In genomic region chr4:40924793-40925117, GRCh38 we compare ENCODE assay signal across 14 cellular contexts.
A peak's percentile ranks its signal among the peaks of the same experiment; 100 is the strongest.
DNase-seq lines count a peak whose midpoint lies in the region; ATAC-seq, FAIRE-seq and TF ChIP-seq lines count a peak whose summit lies in the region.
"Had no signal": no experiment of that assay in that cellular context is flagged by ENCODE, and none has a peak within 500 bp of the region (broad histone marks: within the 10 kb centered on the region; RNA-seq: fewer than 3 reads in every experiment).

No MANE protein-coding gene starts in this region.

- no peak overlapping the region for H3K4me3 ChIP-seq in GM23248
- no peak overlapping the region for H3K4me3 ChIP-seq in endodermal cell (ENCODE audit: low read length)
- no peak overlapping the region for H3K4me3 ChIP-seq in HepG2 (replicated peaks in 1 of 3; ENCODE audit: insufficient read depth in 1 of 3, low read depth in 2 of 3, low read length in 3 of 3)
- H3K4me3 ChIP-seq: BLaER1 treated with 17β-estradiol and CSF1 and Interleukin-3, amounts not matched to agents 10 nM and 100 nM; HAP-1; Peyer's patch had no signal

- H3K36me3 Mint-ChIP-seq in endodermal cell (ENCODE audit: low read depth), result peaks cover 29% of the 10 kb centered on the region
- H3K36me3 Mint-ChIP-seq in activated naive CD4-positive, alpha-beta T cell treated with anti-CD3 and anti-CD28 coated beads, Interleukin-2, amount 50 U/mL, for 72 hours, result peaks cover 0 to 13% of the 10 kb centered on the region in 2 donors
- H3K36me3 Mint-ChIP-seq: IgD-negative memory B cell had no signal

- ATAC-seq in GM19395 (IDR thresholded peaks at IDR 0.05; ENCODE audit: unreplicated experiment) (no peak), HepG2 (no peak), HG03442 (IDR thresholded peaks at IDR 0.05; ENCODE audit: unreplicated experiment) (no peak)
- ATAC-seq in activated naive CD4-positive, alpha-beta T cell treated with anti-CD3 and anti-CD28 coated beads, Interleukin-2, amount 50 U/mL, for 72 hours, result no peak

- peaks cover 5% of the 10 kb centered on the region for H3K4me1 Mint-ChIP-seq in endodermal cell

- no peak for TF ChIP-seq RAD21 in HepG2 (CRISPR knock-in tag; IDR thresholded peaks at IDR 0.05)

- H3K79me2 ChIP-seq in GM23248 (ENCODE audit: insufficient read depth) (no peaks in the 10 kb centered on the region), HepG2 (ENCODE audit: insufficient read depth, low read length) (no peaks in the 10 kb centered on the region)

- H3K9me2 ChIP-seq in GM23248 (ENCODE audit: insufficient read depth), result no peaks in the 10 kb centered on the region
- H3K9me2 ChIP-seq: SK-N-SH had no signal

- FAIRE-seq in HepG2 (lab: Jason Lieb, UNC), result no peak
- FAIRE-seq: A204.1 had no signal

- POLR2A ChIA-PET in RWPE1 (lab: Yijun Ruan, JAX; ENCODE audit: low non-redundant PET), result no interaction called here
- POLR2A ChIA-PET in HepG2 (lab: Yijun Ruan, JAX), result interaction anchor here (0.9 to 1.4 kb wide), 2 partner anchors 289 to 292 kb away, joined by 3 to 5 read pairs; partner anchors contain the start of gene APBB2

- no peak for TF ChIP-seq POLR2A in HepG2 (IDR thresholded peaks at IDR 0.05; ENCODE audit: insufficient read depth in 1 of 2, low read depth in 2 of 2, low read length in 2 of 2)

- H3K9ac ChIP-seq in GM23248, result no peak overlapping the region
- no peak overlapping the region for H3K9ac ChIP-seq in endodermal cell (ENCODE audit: extremely low read depth, low read length, poor library complexity, severe bottlenecking)
- H3K9ac ChIP-seq in HepG2 (ENCODE audit: insufficient read depth, low read depth, low read length), result no peak overlapping the region
- H3K9ac ChIP-seq: BLaER1 treated with 17β-estradiol and CSF1 and Interleukin-3, amounts not matched to agents 10 nM and 100 nM; SK-N-SH had no signal

- H3K27me3 ChIP-seq in GM23248 (replicated peaks; ENCODE audit: insufficient read depth), result no peaks in the 10 kb centered on the region
- no peaks in the 10 kb centered on the region for H3K27me3 ChIP-seq in endodermal cell (ENCODE audit: control insufficient read depth, insufficient read depth, low read length, poor library complexity, severe bottlenecking)
- no peaks in the 10 kb centered on the region for H3K27me3 ChIP-seq in HepG2 (ENCODE audit: control insufficient read depth in 1 of 2, insufficient read depth in 2 of 2, low read length in 2 of 2)
- H3K27me3 ChIP-seq: BLaER1 treated with 17β-estradiol and CSF1 and Interleukin-3, amounts not matched to agents 10 nM and 100 nM; Peyer's patch had no signal

- no peak overlapping the region for H3K27ac Mint-ChIP-seq in endodermal cell
- H3K27ac Mint-ChIP-seq in activated naive CD4-positive, alpha-beta T cell treated with anti-CD3 and anti-CD28 coated beads, Interleukin-2, amount 50 U/mL, for 72 hours, result no peak overlapping the region
- H3K27ac Mint-ChIP-seq: IgD-negative memory B cell had no signal

- no peaks in the 10 kb centered on the region for H4K20me1 ChIP-seq in GM23248 (ENCODE audit: insufficient read depth)
- H4K20me1 ChIP-seq in HepG2 (ENCODE audit: insufficient read depth, low read length), result no peaks in the 10 kb centered on the region
- H4K20me1 ChIP-seq: BLaER1 treated with 17β-estradiol and CSF1 and Interleukin-3, amounts not matched to agents 10 nM and 100 nM had no signal

- H2AFZ ChIP-seq in GM23248 (peak overlapping the region; percentile 87; the same call in 1 of the 2 replicates), HepG2 (ENCODE audit: low read length) (no peak overlapping the region)

- 0 out of 2 replicates have a peak, but pooled peaks cover 4% of the 10 kb centered on the region for H3F3A ChIP-seq in GM23248 (ENCODE audit: insufficient read depth)

- in situ Hi-C loops in GM23248 (cut with MboI), result loop anchor here (10.0 to 25.0 kb wide), 2 partner anchors 290 to 738 kb away; partner anchors contain the start of gene APBB2
- in situ Hi-C loops in HepG2 (cut with HindIII; ENCODE audit: extremely low pct_ligation_motif_present, low pct_unique_long_range_greater_than_20kb), result loop anchor here (5.0 kb wide), 1 partner anchor 293 kb away; no protein-coding TSS in a partner anchor

- H3K4me1 ChIP-seq in GM23248 (ENCODE audit: insufficient read depth) (peaks cover 4% of the 10 kb centered on the region; the same call in 1 of the 2 replicates), endodermal cell (ENCODE audit: control insufficient read depth, insufficient read depth, low read length) (no peaks in the 10 kb centered on the region), HepG2 (ENCODE audit: insufficient read depth, low read length) (peaks cover 7% of the 10 kb centered on the region; the same call in 1 of the 2 replicates)
- H3K4me1 ChIP-seq: HAP-1, Peyer's patch had no signal

- intact Hi-C loops in HepG2 (cut with micrococcal nuclease; ENCODE audit: unreplicated experiment), result loop anchor here (5.0 kb wide), 1 partner anchor 308 kb away; no protein-coding TSS in a partner anchor

- no peak overlapping the region for H3K4me3 Mint-ChIP-seq in endodermal cell

- no peaks in the 10 kb centered on the region for H3K27me3 Mint-ChIP-seq in endodermal cell (ENCODE audit: insufficient read depth)

- H3K9me3 ChIP-seq in GM23248 (ENCODE audit: low read depth), result no peaks in the 10 kb centered on the region
- H3K9me3 ChIP-seq in endodermal cell (ENCODE audit: control insufficient read depth, low read length), result no peaks in the 10 kb centered on the region
- no peaks in the 10 kb centered on the region for H3K9me3 ChIP-seq in HepG2 (ENCODE audit: low read length)
- H3K9me3 ChIP-seq: HAP-1, Peyer's patch, SK-N-SH had no signal

- TF ChIP-seq CTCF in 22Rv1 (IDR thresholded peaks at IDR 0.05) (peak; percentile 69), RWPE1 (conservative IDR thresholded peaks at IDR 0.05; ENCODE audit: low read depth) (peak; percentile 40; the same call in 1 of the 2 replicates), endodermal cell (conservative IDR thresholded peaks at IDR 0.05) (peak; percentile 23), HepG2 (CRISPR knock-in tag; IDR thresholded peaks at IDR 0.05) (no peak)

- H3K27ac ChIP-seq in 22Rv1, result no peak overlapping the region
- 0 out of 2 replicates have a peak overlapping the region, but pooled peaks have one; percentile 78 for H3K27ac ChIP-seq in GM23248
- no peak overlapping the region for H3K27ac ChIP-seq in RWPE1
- H3K27ac ChIP-seq in endodermal cell (ENCODE audit: low read depth, low read length), result no peak overlapping the region
- no peak overlapping the region for H3K27ac ChIP-seq in HepG2 (ENCODE audit: extremely low read length, insufficient read depth, low read length)
- H3K27ac ChIP-seq: Peyer's patch had no signal

- no peak overlapping the region for H3K4me2 ChIP-seq in GM23248 (ENCODE audit: unreplicated experiment)
- H3K4me2 ChIP-seq in HepG2 (ENCODE audit: low read depth, low read length), result no peak overlapping the region
- H3K4me2 ChIP-seq: SK-N-SH had no signal

- no peaks in the 10 kb centered on the region for H3K36me3 ChIP-seq in GM23248 (ENCODE audit: low read depth)
- H3K36me3 ChIP-seq in endodermal cell (ENCODE audit: control insufficient read depth, insufficient read depth, low read length), result no peaks in the 10 kb centered on the region
- peaks cover 0 to 1% of the 10 kb centered on the region in 2 experiments; a peak in 3 of 5 replicates for H3K36me3 ChIP-seq in HepG2 (replicated peaks in 1 of 2; ENCODE audit: control insufficient read depth in 1 of 2, insufficient read depth in 2 of 2, low read length in 2 of 2)
- H3K36me3 ChIP-seq: HAP-1, Peyer's patch had no signal

- no peak for DNase-seq in GM23248
- DNase-seq in RWPE1 (ENCODE audit: low spot score), result no peak
- DNase-seq in endodermal cell, result no peak
- no peak for DNase-seq in HepG2 (ENCODE audit: low spot score)
- DNase-seq in activated naive CD4-positive, alpha-beta T cell treated with anti-CD3 and anti-CD28 coated beads, Interleukin-2, amount 50 U/mL, for 72 hours (ENCODE audit: low spot score in 2 of 2), result no peak

- WGBS in GM23248 (ENCODE audit: low coverage in 1 of 2, low lambda C conversion rate in 2 of 2, missing lambda C conversion rate in 2 of 2), 2 experiments, result 68 to 72% methylated on average over 6 of the region's 6 CpGs
- 86 to 89% methylated on average over 3 to 6 of the region's 6 CpGs for WGBS in endodermal cell (ENCODE audit: insufficient coverage in 1 of 2, insufficient read length in 1 of 2), 2 experiments
- 86% methylated on average over 6 of the region's 6 CpGs for WGBS in HepG2 (ENCODE audit: low lambda C conversion rate)

- H3K9me3 Mint-ChIP-seq in endodermal cell, result no peaks in the 10 kb centered on the region
- H3K9me3 Mint-ChIP-seq in activated naive CD4-positive, alpha-beta T cell treated with anti-CD3 and anti-CD28 coated beads, Interleukin-2, amount 50 U/mL, for 72 hours, result peaks cover 3 to 6% of the 10 kb centered on the region in 2 donors

- CTCF ChIA-PET in RWPE1 (lab: Yijun Ruan, JAX) (interaction anchor here (0.6 to 1.4 kb wide), 21 partner anchors 11 to 464 kb away, joined by 3 to 11 read pairs (median 3); no protein-coding TSS in a partner anchor), HepG2 (lab: Yijun Ruan, JAX; ENCODE audit: low intra/inter-chr PET ratio, low total read pairs) (no interaction called here)

- BruUV-seq in HepG2 (replicated peaks; lab: Mats Ljungman, UMichigan), result no TSS peak

- TF ChIP-seq EP300 in HepG2 (IDR thresholded peaks at IDR 0.05; ENCODE audit: low read depth in 2 of 2, low read length in 2 of 2), result no peak
- no peak for TF ChIP-seq EP300 in HepG2 (CRISPR knock-in tag; IDR thresholded peaks at IDR 0.05; ENCODE audit: borderline replicate concordance)

TF ChIP-seq in HepG2, 621 proteins besides CTCF, POLR2A, EP300 and RAD21:
- no peak for TF ChIP-seq DR1 (CRISPR knock-in tag; IDR thresholded peaks at IDR 0.05)
- TF ChIP-seq ZNF296 (CRISPR knock-in tag; conservative IDR thresholded peaks at IDR 0.05), result no peak
- TF ChIP-seq GATAD2A (CRISPR knock-in tag; IDR thresholded peaks at IDR 0.05), result no peak
